ENCODE assay signal across 8 cellular contexts in the genomic region with DNA sequence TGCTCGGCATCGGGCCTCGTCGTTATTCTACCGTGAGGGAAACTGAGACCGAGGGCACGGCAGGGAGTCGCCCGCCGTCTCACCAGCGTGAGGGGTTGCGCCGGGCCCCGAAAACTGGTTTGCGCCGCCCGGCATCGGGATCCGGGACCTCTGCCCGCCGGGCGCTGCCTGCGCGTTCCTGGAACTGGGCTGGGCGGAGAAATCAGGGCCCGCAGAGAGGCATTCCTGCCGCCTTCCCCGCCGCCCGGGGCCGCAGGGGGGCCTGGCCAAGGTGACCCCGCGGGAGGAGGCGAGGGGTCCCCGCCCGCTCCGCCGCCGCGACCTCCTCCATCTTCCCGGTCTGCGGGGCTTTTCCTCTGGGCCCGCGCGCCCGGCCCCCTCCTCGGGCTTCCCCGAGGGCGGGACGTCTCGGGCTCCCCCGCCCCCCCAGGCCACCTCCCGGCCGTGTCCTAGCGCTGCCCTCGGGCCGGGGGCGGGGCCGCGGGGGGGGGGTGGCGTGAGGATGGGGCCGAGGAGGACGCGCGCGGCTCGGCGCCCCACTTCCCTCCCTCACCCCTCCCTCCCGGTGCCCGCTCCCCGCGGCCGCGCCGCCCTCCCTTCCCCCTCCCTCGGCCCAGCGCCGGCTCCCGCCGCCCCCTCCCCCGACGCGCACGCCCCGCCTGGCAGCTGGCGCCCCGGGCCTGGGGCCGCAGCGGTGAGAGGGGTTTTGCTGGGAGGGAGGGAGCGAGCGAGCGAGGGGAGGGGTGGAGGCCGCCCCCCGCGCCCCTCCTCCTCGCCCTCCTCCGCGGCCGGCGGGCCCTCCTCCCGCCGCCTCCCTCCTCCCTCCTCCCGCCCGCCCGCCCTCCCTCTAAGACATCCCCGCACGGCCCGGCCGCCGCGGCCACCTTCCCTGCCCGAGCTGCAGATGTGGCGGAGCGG. TPM values are rescaled to one million over a fixed set of nuclear protein-coding genes. Genes with fewer than 3 reads are reported as not detected.
DNase-seq lines count a peak whose midpoint lies in the region; ATAC-seq and TF ChIP-seq lines count a peak whose summit lies in the region.

A gene (plus strand): TSS at position 883 of the 918 bp plus-strand sequence. CDS start 16,214 bp downstream, outside the sequence.

- no peak for ATAC-seq in HG03175 (IDR thresholded peaks at IDR 0.05; ENCODE audit: unreplicated experiment)

- intact Hi-C loops in left ventricle myocardium inferior (cut with micrococcal nuclease), result no loop called here
- intact Hi-C loops in prostate gland (cut with DNase I), result loop anchor here (5.0 kb wide), 1 partner anchor 43 kb away; a partner anchor contains a TSS

- H3K4me1 ChIP-seq in left ventricle myocardium inferior (peaks cover 62% of the 10 kb centered on the region), prostate gland (replicated peaks) (peaks cover 7% of the 10 kb centered on the region)

- CTCF ChIA-PET in AG04449 (lab: Yijun Ruan, JAX), result interaction anchor here (0.8 to 1.4 kb wide), 6 partner anchors 14 to 333 kb away, joined by 3 to 6 read pairs (median 3); no protein-coding TSS in a partner anchor

- H3K27ac ChIP-seq in angular gyrus (ENCODE audit: low read depth, low read length), result peak within 1 kb of the TSS; percentile 52
- peak within 1 kb of the TSS; percentile 96 for H3K27ac ChIP-seq in left ventricle myocardium inferior (replicated peaks)
- peak within 1 kb of the TSS; percentile 81 to 86 for H3K27ac ChIP-seq in prostate gland

- H3K27me3 ChIP-seq in left ventricle myocardium inferior (ENCODE audit: low read depth), result no peaks in the 10 kb centered on the region
- no peaks in the 10 kb centered on the region for H3K27me3 ChIP-seq in prostate gland (replicated peaks; ENCODE audit: insufficient read depth)

- peak; percentile 63 for TF ChIP-seq POLR2A in prostate gland (IDR thresholded peaks at IDR 0.05)

- H3K36me3 ChIP-seq in left ventricle myocardium inferior, result no peaks in the 10 kb centered on the region
- H3K36me3 ChIP-seq in prostate gland, result no peaks in the 10 kb centered on the region

- WGBS in prostate gland, result 0% methylated on average over 33 of the region's 114 CpGs

- H3K4me3 ChIP-seq in AG04449 (ENCODE audit: low read depth, low read length) (peak within 1 kb of the TSS; percentile 82), left ventricle myocardium inferior (peak within 1 kb of the TSS; percentile 88), prostate gland (peak within 1 kb of the TSS; percentile 53 to 63)

- DNase-seq in AG04449 (ENCODE audit: low read depth, low spot score) (no peak), GM13976 (ENCODE audit: low spot score) (peak; percentile 78), NCI-H748 treated with DMSO at 0.1 percent for 48 hours (lab: John Stamatoyannopoulos, UW) (peak; percentile 43), left ventricle myocardium inferior (peak; percentile 84), prostate gland (ENCODE audit: low spot score) (peak; percentile 51), middle frontal gyrus (ENCODE audit: extremely low spot score, low spot score) (no peak)

- no peaks in the 10 kb centered on the region for H3K9me3 ChIP-seq in left ventricle myocardium inferior (replicated peaks)
- no peaks in the 10 kb centered on the region for H3K9me3 ChIP-seq in prostate gland

- in situ Hi-C loops in GM13976 (cut with MboI; ENCODE audit: low sequenced_read_pairs, unreplicated experiment), result no loop called here

- no peak for TF ChIP-seq CTCF in AG04449 (IDR thresholded peaks at IDR 0.05; ENCODE audit: insufficient read depth, low read length, missing control alignments)
- no peak for TF ChIP-seq CTCF in GM13976 (IDR thresholded peaks at IDR 0.05; ENCODE audit: borderline replicate concordance, control extremely low read depth, extremely low read depth, insufficient read depth, missing control alignments)
- TF ChIP-seq CTCF in left ventricle myocardium inferior (IDR thresholded peaks at IDR 0.05; ENCODE audit: borderline replicate concordance), result no peak
- TF ChIP-seq CTCF in prostate gland (IDR thresholded peaks at IDR 0.05), result peak in 2 of 4 experiments; percentile 8 to 16

- POLR2A ChIA-PET in AG04449 (lab: Yijun Ruan, JAX), result interaction anchor here (0.6 to 1.5 kb wide), 5 partner anchors 8 to 314 kb away, joined by 3 to 4 read pairs (median 3); a partner anchor contains a TSS

RNA-seq across cellular contexts. Expression of the gene that starts here (rescaled TPM):
- total RNA-seq in left ventricle myocardium inferior (17.2 TPM), prostate gland (10 to 100 TPM in 1 of 2 donors, 1 to 10 TPM in 1; 3.8 to 10.5 TPM)

Comparison
In these comparisons a context has a peak if more than half of its experiments do, and no peak if none do; other contexts are left out.
1. DNase-seq: peak in GM13976 (single experiment), NCI-H748 treated with DMSO at 0.1 percent for 48 hours (single experiment), left ventricle myocardium inferior (single experiment) and prostate gland (single experiment); none in AG04449 (single experiment) and middle frontal gyrus (single experiment).
2. Peak in every context shown above with its lines, with median percentiles within 50 percentile points of each other: H3K4me3 ChIP-seq and H3K27ac ChIP-seq.